ENCODE assay signal across 21 cellular contexts in the genomic region with DNA sequence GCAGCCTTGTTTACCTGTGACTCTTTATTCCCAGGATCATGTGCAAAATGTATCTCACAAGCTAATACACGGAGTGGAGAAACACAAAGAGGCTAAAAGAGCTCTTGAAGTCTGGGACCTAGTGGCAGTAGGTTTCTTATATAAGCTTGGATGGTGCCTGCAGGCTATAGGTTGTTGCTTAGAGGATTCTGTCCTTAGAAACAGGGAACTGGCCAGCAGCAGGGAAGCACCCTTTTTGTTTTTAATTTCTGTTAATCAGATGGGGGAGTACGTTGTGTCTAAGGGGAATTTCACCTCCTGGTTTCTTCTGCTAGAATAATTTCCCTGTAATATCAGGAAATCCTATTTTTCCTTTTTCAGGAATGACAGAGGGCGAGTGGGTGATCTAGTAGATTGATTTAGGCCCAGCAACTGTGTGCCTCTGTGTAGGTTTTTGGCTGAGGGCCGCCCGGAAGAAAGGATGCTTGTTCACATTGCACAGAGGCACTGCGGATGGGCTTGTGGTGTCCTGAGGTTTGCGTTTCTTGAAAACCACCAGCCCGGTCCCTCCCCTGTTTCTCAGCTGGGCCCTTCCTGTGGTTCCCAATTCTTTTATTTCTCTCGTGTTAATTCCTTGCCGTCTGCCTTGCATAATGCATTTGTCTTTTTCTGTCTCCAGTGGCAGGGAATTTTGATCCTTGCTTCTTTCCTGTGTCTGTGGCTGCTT.
A peak's percentile ranks its signal among the peaks of the same experiment; 100 is the strongest.
DNase-seq lines count a peak whose midpoint lies in the region; ATAC-seq and TF ChIP-seq lines count a peak whose summit lies in the region.
"Had no signal": no experiment of that assay in that cellular context is flagged by ENCODE, and none has a peak within 500 bp of the region (broad histone marks: within the 10 kb centered on the region; RNA-seq: fewer than 3 reads in every experiment).

No MANE protein-coding gene starts in this region.

- H3K27me3 ChIP-seq in endodermal cell (ENCODE audit: control insufficient read depth, insufficient read depth, low read length, poor library complexity, severe bottlenecking) = no peaks in the 10 kb centered on the region
- H3K27me3 ChIP-seq: BLaER1 treated with 17β-estradiol and CSF1 and Interleukin-3, amounts not matched to agents 10 nM and 100 nM; breast epithelium; hepatocyte; Peyer's patch; tibial nerve had no signal

- H3K9ac ChIP-seq in endodermal cell (ENCODE audit: extremely low read depth, low read length, poor library complexity, severe bottlenecking) = no peak overlapping the region
- H3K9ac ChIP-seq: BLaER1 treated with 17β-estradiol and CSF1 and Interleukin-3, amounts not matched to agents 10 nM and 100 nM had no signal

- H3K36me3 ChIP-seq in endodermal cell (ENCODE audit: control insufficient read depth, insufficient read depth, low read length) = no peaks in the 10 kb centered on the region
- H3K36me3 ChIP-seq: breast epithelium, Peyer's patch, tibial nerve had no signal

- H3K4me3 ChIP-seq in endodermal cell (ENCODE audit: low read length) = no peak overlapping the region
- H3K4me3 ChIP-seq: BLaER1 treated with 17β-estradiol and CSF1 and Interleukin-3, amounts not matched to agents 10 nM and 100 nM; breast epithelium; hepatocyte; Peyer's patch; tibial nerve had no signal

- peak; percentile 39 for DNase-seq in activated CD4-positive, alpha-beta T cell treated with anti-CD3 and anti-CD28 coated beads for 36 hours
- no peak for DNase-seq in activated CD4-positive, alpha-beta T cell treated with anti-CD3 and anti-CD28 coated beads for 48 hours
- peak in 8 of 34 experiments; percentile 7 to 34 (median 16) for DNase-seq in T-cell
- DNase-seq in endodermal cell = peak; percentile 28
- DNase-seq in stimulated activated naive CD8-positive, alpha-beta T cell treated with anti-CD3 and anti-CD28 coated beads, Interleukin-15, amount 100 ng/mL, for 72 hours = peak in 1 of 2 donors; percentile 35
- DNase-seq in medulla oblongata (ENCODE audit: extremely low spot score) = no peak
- no peak for DNase-seq in hypothalamus (lab: John Stamatoyannopoulos, UW)
- DNase-seq: 8988T, midbrain, NCI-H1092, NCI-H2107, NCI-H748 treated with DMSO at 0.1 percent for 48 hours, occipital lobe had no signal

- no peaks in the 10 kb centered on the region for H3K27me3 Mint-ChIP-seq in activated CD4-positive, alpha-beta T cell treated with anti-CD3 and anti-CD28 coated beads for 36 hours
- H3K27me3 Mint-ChIP-seq in T-cell = no peaks in the 10 kb centered on the region
- peaks cover 1% of the 10 kb centered on the region for H3K27me3 Mint-ChIP-seq in endodermal cell (ENCODE audit: insufficient read depth)
- H3K27me3 Mint-ChIP-seq in stimulated activated naive CD8-positive, alpha-beta T cell treated with anti-CD3 and anti-CD28 coated beads, Interleukin-15, amount 100 ng/mL, for 72 hours = no peaks in the 10 kb centered on the region
- H3K27me3 Mint-ChIP-seq: IgD-negative memory B cell had no signal

- no peak overlapping the region for H3K27ac ChIP-seq in endodermal cell (ENCODE audit: low read depth, low read length)
- H3K27ac ChIP-seq: BLaER1 treated with 17β-estradiol and CSF1 and Interleukin-3, amounts not matched to agents 10 nM and 100 nM; breast epithelium; hepatocyte; Peyer's patch; tibial nerve had no signal

- POLR2A ChIA-PET in activated CD4-positive, alpha-beta T cell treated with anti-CD3 and anti-CD28 coated beads for 36 hours (lab: Charles Lee) = no interaction called here
- POLR2A ChIA-PET in T-cell (lab: Charles Lee) = no interaction called here

- intact Hi-C loops in activated CD4-positive, alpha-beta T cell treated with anti-CD3 and anti-CD28 coated beads for 36 hours (cut with DNase I, micrococcal nuclease) = no loop called here

- TF ChIP-seq CTCF in endodermal cell (conservative IDR thresholded peaks at IDR 0.05) = no peak

- no peaks in the 10 kb centered on the region for H3K4me1 ChIP-seq in endodermal cell (ENCODE audit: control insufficient read depth, insufficient read depth, low read length)
- H3K4me1 ChIP-seq: breast epithelium, Peyer's patch had no signal

- H3K9me3 Mint-ChIP-seq in activated CD4-positive, alpha-beta T cell treated with anti-CD3 and anti-CD28 coated beads for 36 hours (ENCODE audit: low read depth) = no peaks in the 10 kb centered on the region
- H3K9me3 Mint-ChIP-seq in T-cell (no peaks in the 10 kb centered on the region), endodermal cell (no peaks in the 10 kb centered on the region)
- H3K9me3 Mint-ChIP-seq in stimulated activated naive CD8-positive, alpha-beta T cell treated with anti-CD3 and anti-CD28 coated beads, Interleukin-15, amount 100 ng/mL, for 72 hours = no peaks in the 10 kb centered on the region
- H3K9me3 Mint-ChIP-seq: IgD-negative memory B cell had no signal

- no peak overlapping the region for H3K4me3 Mint-ChIP-seq in activated CD4-positive, alpha-beta T cell treated with anti-CD3 and anti-CD28 coated beads for 36 hours
- H3K4me3 Mint-ChIP-seq in T-cell (peak overlapping the region in 2 of 3 donors; percentile 21 to 23), endodermal cell (no peak overlapping the region)
- H3K4me3 Mint-ChIP-seq in stimulated activated naive CD8-positive, alpha-beta T cell treated with anti-CD3 and anti-CD28 coated beads, Interleukin-15, amount 100 ng/mL, for 72 hours = peak overlapping the region; percentile 44 to 62

- no peaks in the 10 kb centered on the region for H3K36me3 Mint-ChIP-seq in activated CD4-positive, alpha-beta T cell treated with anti-CD3 and anti-CD28 coated beads for 36 hours (ENCODE audit: low read depth)
- peaks cover 4% of the 10 kb centered on the region for H3K36me3 Mint-ChIP-seq in T-cell
- no peaks in the 10 kb centered on the region for H3K36me3 Mint-ChIP-seq in endodermal cell (ENCODE audit: low read depth)

- no peaks in the 10 kb centered on the region for H3K9me3 ChIP-seq in endodermal cell (ENCODE audit: control insufficient read depth, low read length)
- H3K9me3 ChIP-seq: breast epithelium, Peyer's patch had no signal

- 92 to 93% methylated on average over 8 to 10 of the region's 10 CpGs for WGBS in endodermal cell (ENCODE audit: insufficient coverage in 1 of 2, insufficient read length in 1 of 2), 2 experiments

- CTCF ChIA-PET in activated CD4-positive, alpha-beta T cell treated with anti-CD3 and anti-CD28 coated beads for 36 hours (lab: Charles Lee) = interaction anchor here (0.6 kb wide), 1 partner anchor 40 kb away, joined by 3 read pairs; no protein-coding TSS in a partner anchor
- CTCF ChIA-PET in T-cell (lab: Charles Lee) = interaction anchor here in 1 of 2 donors (0.6 kb wide), 1 partner anchor 48 kb away, joined by 4 read pairs; no protein-coding TSS in a partner anchor

- H3K4me1 Mint-ChIP-seq in activated CD4-positive, alpha-beta T cell treated with anti-CD3 and anti-CD28 coated beads for 36 hours = peaks cover 50% of the 10 kb centered on the region
- H3K4me1 Mint-ChIP-seq in T-cell (peaks cover 54 to 71% (median 62%) of the 10 kb centered on the region in 3 donors), endodermal cell (peaks cover 3% of the 10 kb centered on the region)
- H3K4me1 Mint-ChIP-seq in stimulated activated naive CD8-positive, alpha-beta T cell treated with anti-CD3 and anti-CD28 coated beads, Interleukin-15, amount 100 ng/mL, for 72 hours = peaks cover 54% of the 10 kb centered on the region

- ATAC-seq in activated CD4-positive, alpha-beta T cell treated with anti-CD3 and anti-CD28 coated beads for 36 hours = no peak
- ATAC-seq in T-cell (replicated peaks in 1 of 4) (peak in 2 of 4 experiments; percentile 45 to 67), GM21526 (IDR thresholded peaks at IDR 0.05; ENCODE audit: low FRiP score, unreplicated experiment) (no peak)
- peak; percentile 82 for ATAC-seq in stimulated activated naive CD8-positive, alpha-beta T cell treated with anti-CD3 and anti-CD28 coated beads, Interleukin-15, amount 100 ng/mL, for 72 hours
- ATAC-seq: sciatic nerve had no signal

- peak overlapping the region; percentile 52 for H3K27ac Mint-ChIP-seq in activated CD4-positive, alpha-beta T cell treated with anti-CD3 and anti-CD28 coated beads for 36 hours
- peak overlapping the region in 1 of 2 donors; percentile 48 for H3K27ac Mint-ChIP-seq in T-cell
- H3K27ac Mint-ChIP-seq in endodermal cell = no peak overlapping the region
- peak overlapping the region; percentile 8 to 45 for H3K27ac Mint-ChIP-seq in stimulated activated naive CD8-positive, alpha-beta T cell treated with anti-CD3 and anti-CD28 coated beads, Interleukin-15, amount 100 ng/mL, for 72 hours

Comparison
In these comparisons a context has a peak if more than half of its experiments do, and no peak if none do; other contexts are left out.
1. DNase-seq: peak in activated CD4-positive, alpha-beta T cell treated with anti-CD3 and anti-CD28 coated beads for 36 hours (single experiment) and endodermal cell (single experiment); none in activated CD4-positive, alpha-beta T cell treated with anti-CD3 and anti-CD28 coated beads for 48 hours (single experiment), medulla oblongata (single experiment) and hypothalamus (0 of 51).
2. H3K4me3 Mint-ChIP-seq: peak in T-cell (2 of 3) and stimulated activated naive CD8-positive, alpha-beta T cell treated with anti-CD3 and anti-CD28 coated beads, Interleukin-15, amount 100 ng/mL, for 72 hours (2 of 2); none in activated CD4-positive, alpha-beta T cell treated with anti-CD3 and anti-CD28 coated beads for 36 hours (single experiment) and endodermal cell (single experiment).